In genomic region chr13:97911311-97912138, GRCh38 we compare ENCODE assay signal across 8 cellular contexts. TPM values are rescaled to one million over a fixed set of nuclear protein-coding genes. Genes with fewer than 3 reads are reported as not detected.
DNase-seq lines count a peak whose midpoint lies in the region; ATAC-seq and TF ChIP-seq lines count a peak whose summit lies in the region.

No MANE protein-coding gene starts in this region.

- intact Hi-C loops in head of caudate nucleus (cut with DNase I) = no loop called here

- no peak overlapping the region for H2AFZ ChIP-seq in GM23338

- H3F3A ChIP-seq in GM23338 (replicated peaks; ENCODE audit: low read depth) = no peaks in the 10 kb centered on the region

- no peak overlapping the region for H3K4me3 Mint-ChIP-seq in GM23338

- no peak overlapping the region for H3K27ac Mint-ChIP-seq in GM23338

- peaks cover 7% of the 10 kb centered on the region; the same call in 2 of the 3 replicates for H3K9me3 Mint-ChIP-seq in GM23338

- DNase-seq in GM10266 (ENCODE audit: extremely low spot score) (peak; percentile 23), GM23338 (ENCODE audit: low spot score) (peak; percentile 69), RKO (ENCODE audit: low spot score) (peak; percentile 62), iPS-NIHi11 (ENCODE audit: low spot score) (peak; percentile 62), head of caudate nucleus (no peak), NCI-H1694 treated with DMSO at 0.1 percent for 48 hours (lab: John Stamatoyannopoulos, UW) (no peak), NCI-H1092 treated with DMSO at 0.1 percent for 48 hours (lab: John Stamatoyannopoulos, UW) (no peak)

- H3K27ac ChIP-seq in GM23338 (ENCODE audit: low read depth) = no peak overlapping the region

- H3K4me3 ChIP-seq in GM23338 = no peak overlapping the region

- H3K27me3 Mint-ChIP-seq in GM23338 (ENCODE audit: insufficient read depth, low read depth, poor library complexity) = peaks cover 4% of the 10 kb centered on the region

- TF ChIP-seq CTCF in GM10266 (IDR thresholded peaks at IDR 0.05; ENCODE audit: control insufficient read depth, insufficient read depth, low read depth, missing control alignments) (peak; percentile 42), GM23338 (conservative IDR thresholded peaks at IDR 0.05; ENCODE audit: low read depth in 2 of 2) (peak; percentile 69 to 89)

- H3K36me3 ChIP-seq in GM23338 (ENCODE audit: insufficient read depth) = no peaks in the 10 kb centered on the region

- H4K20me1 ChIP-seq in GM23338 (replicated peaks; ENCODE audit: insufficient read depth) = no peaks in the 10 kb centered on the region

- H3K4me1 Mint-ChIP-seq in GM23338 = no peaks in the 10 kb centered on the region

- peak; percentile 81 for ATAC-seq in GM23338
- ATAC-seq in HG03571 (IDR thresholded peaks at IDR 0.05; ENCODE audit: unreplicated experiment) = no peak

- H3K4me2 ChIP-seq in GM23338 = no peak overlapping the region

- no peaks in the 10 kb centered on the region for H3K36me3 Mint-ChIP-seq in GM23338 (ENCODE audit: low read depth)

- no peaks in the 10 kb centered on the region for H3K79me2 ChIP-seq in GM23338 (replicated peaks; ENCODE audit: insufficient read depth)

- H3K27me3 ChIP-seq in GM23338 (ENCODE audit: insufficient read depth) = no peaks in the 10 kb centered on the region

- H3K9me2 ChIP-seq in GM23338 (ENCODE audit: insufficient read depth) = no peaks in the 10 kb centered on the region

- H3K4me1 ChIP-seq in GM23338 (ENCODE audit: insufficient read depth) = no peaks in the 10 kb centered on the region

TF ChIP-seq in GM23338, 12 proteins besides CTCF, POLR2A, EP300 and RAD21:
- no peak for TF ChIP-seq REST (IDR thresholded peaks at IDR 0.05; ENCODE audit: unreplicated experiment)
- TF ChIP-seq JUNB (IDR thresholded peaks at IDR 0.05; ENCODE audit: unreplicated experiment) = no peak
- TF ChIP-seq CREB1 (CRISPR knock-in tag; IDR thresholded peaks at IDR 0.05; ENCODE audit: low read depth) = no peak
- TF ChIP-seq EZH2phosphoT487 (IDR thresholded peaks at IDR 0.05; ENCODE audit: unreplicated experiment) = no peak
- no peak for TF ChIP-seq POLR2AphosphoS5 (IDR thresholded peaks at IDR 0.05; ENCODE audit: low read depth)
- no peak for TF ChIP-seq ETS1 (IDR thresholded peaks at IDR 0.05)
- TF ChIP-seq ZNF462 (CRISPR knock-in tag; IDR thresholded peaks at IDR 0.05) = no peak
- TF ChIP-seq ZNF331 (CRISPR knock-in tag; IDR thresholded peaks at IDR 0.05; ENCODE audit: low read depth) = no peak
- no peak for TF ChIP-seq EZH2 (IDR thresholded peaks at IDR 0.05; ENCODE audit: low read depth, unreplicated experiment)
- no peak for TF ChIP-seq ZNF114 (CRISPR knock-in tag; IDR thresholded peaks at IDR 0.05)
- TF ChIP-seq NANOG (IDR thresholded peaks at IDR 0.05; ENCODE audit: borderline replicate concordance) = no peak
- TF ChIP-seq STAT1 (IDR thresholded peaks at IDR 0.05; ENCODE audit: unreplicated experiment) = no peak

RNA-seq across cellular contexts. Expression of gene IPO5, which starts 42.0 kb away (rescaled TPM):
- total RNA-seq in GM23338 (2014; rRNA removed; shearing (Covaris generic)) = 353 and 426 TPM in 2 replicates
- polyA plus RNA-seq in GM23338 (2016; fragmentation: Nextera tagmentation; extraction: Ambion mirVana) = 107 and 124 TPM in 2 replicates

Comparison
In these comparisons a context has a peak if more than half of its experiments do, and no peak if none do; other contexts are left out.
1. DNase-seq: peak in GM10266 (single experiment), GM23338 (single experiment), RKO (single experiment) and iPS-NIHi11 (single experiment); none in head of caudate nucleus (0 of 42), NCI-H1694 treated with DMSO at 0.1 percent for 48 hours (single experiment) and NCI-H1092 treated with DMSO at 0.1 percent for 48 hours (single experiment).